25 cellular contexts compared by ENCODE assay signal in the genomic region with DNA sequence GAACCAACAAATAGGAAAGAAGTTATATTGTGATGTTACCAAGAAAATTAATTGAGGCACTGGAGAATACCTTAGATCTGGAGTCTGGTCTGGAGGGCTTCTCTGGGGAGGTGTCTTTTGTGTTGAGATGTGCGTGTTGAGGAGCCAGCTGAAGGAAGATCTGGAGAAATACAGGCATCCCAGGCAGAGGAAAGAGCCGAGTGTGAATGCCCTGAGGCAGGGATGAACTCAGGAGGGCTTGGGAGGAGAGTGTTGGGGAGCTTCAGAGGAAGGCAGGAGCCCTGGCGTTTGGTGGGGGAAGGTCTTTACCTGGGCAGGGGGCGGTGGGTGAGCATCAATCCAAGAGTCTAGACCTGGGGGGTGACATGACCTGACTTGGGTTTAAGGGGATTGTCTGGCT. TPM values are rescaled to one million over a fixed set of nuclear protein-coding genes. Genes with fewer than 3 reads are reported as not detected.
DNase-seq lines count a peak whose midpoint lies in the region; ATAC-seq, FAIRE-seq and TF ChIP-seq lines count a peak whose summit lies in the region.
"Had no signal": no experiment of that assay in that cellular context is flagged by ENCODE, and none has a peak within 500 bp of the region (broad histone marks: within the 10 kb centered on the region; RNA-seq: fewer than 3 reads in every experiment).

No MANE protein-coding gene starts in this region.

- intact Hi-C loops in K562 (cut with micrococcal nuclease) (no loop called here), prostate gland (cut with DNase I) (no loop called here)

- H3K4me1 ChIP-seq in K562 (replicated peaks in 1 of 2; ENCODE audit: control insufficient read depth in 2 of 2, insufficient read depth in 2 of 2, low read length in 2 of 2) (peaks cover 18 to 31% of the 10 kb centered on the region in 2 experiments; a peak in 4 of 5 replicates), iPS-20b (ENCODE audit: insufficient read depth, low read length) (peaks cover 19% of the 10 kb centered on the region; the same call in 1 of the 2 replicates), prostate gland (replicated peaks) (no peaks in the 10 kb centered on the region)
- H3K4me1 ChIP-seq: lower lobe of right lung had no signal

- H3K4me2 ChIP-seq in K562 (ENCODE audit: insufficient read depth, low read length), result peak overlapping the region; percentile 18; the same call in 1 of the 2 replicates
- H3K4me2 ChIP-seq: SK-N-SH had no signal

- no peaks in the 10 kb centered on the region for H3K9me1 ChIP-seq in K562 (ENCODE audit: control insufficient read depth, insufficient read depth, low read length)

- CTCF ChIA-PET in K562 (lab: Yijun Ruan, JAX; ENCODE audit: low intra/inter-chr PET ratio), result no interaction called here

- ATAC-seq in K562, result no peak
- ATAC-seq in GM18520 (IDR thresholded peaks at IDR 0.05; ENCODE audit: unreplicated experiment), result no peak
- no peak for ATAC-seq in GM21526 (IDR thresholded peaks at IDR 0.05; ENCODE audit: low FRiP score, unreplicated experiment)
- ATAC-seq: body of pancreas; effector memory CD8-positive, alpha-beta T cell; lower lobe of right lung; stimulated activated memory B cell treated with anti-CD40 and anti-IgM and Interleukin-4, amounts not matched to agents 10 μg/mL and 1 μg/mL and 100 μg/mL, for 72 hours; T-helper 17 cell had no signal

- no TSS peak for BruUV-seq in K562 (replicated peaks; lab: Mats Ljungman, UMichigan)

- in situ Hi-C loops in G401 (cut with HindIII; ENCODE audit: low sequenced_read_pairs) (no loop called here), K562 (cut with MboI) (no loop called here)

- H3K27me3 ChIP-seq in K562 (ENCODE audit: control insufficient read depth in 2 of 2, insufficient read depth in 2 of 2, low read length in 2 of 2) (no peaks in the 10 kb centered on the region), iPS-20b (ENCODE audit: insufficient read depth, low read length) (no peaks in the 10 kb centered on the region), prostate gland (replicated peaks; ENCODE audit: insufficient read depth) (no peaks in the 10 kb centered on the region)
- H3K27me3 ChIP-seq: body of pancreas, esophagus muscularis mucosa, MG63 had no signal

- no peak for TF ChIP-seq RAD21 in K562 (CRISPR knock-in tag; conservative IDR thresholded peaks at IDR 0.05 in 1 of 2, IDR thresholded peaks at IDR 0.05 in 1 of 2)

- H3K79me2 ChIP-seq in K562 (ENCODE audit: control insufficient read depth, insufficient read depth, low read length), result no peaks in the 10 kb centered on the region

- H3K9ac ChIP-seq in K562 (ENCODE audit: insufficient read depth in 1 of 2, low read depth in 2 of 2, low read length in 2 of 2), result peak overlapping the region in 1 of 2 experiments; percentile 91; a peak in 2 of 4 replicates
- peak overlapping the region; percentile 70; the same call in 1 of the 2 replicates for H3K9ac ChIP-seq in iPS-20b (ENCODE audit: low read depth, low read length)
- H3K9ac ChIP-seq: SK-N-SH had no signal

- H3K27ac ChIP-seq in K562 (ENCODE audit: extremely low read depth, low read depth, low read length), result no peak overlapping the region
- H3K27ac ChIP-seq in iPS-20b (ENCODE audit: low read length), result peak overlapping the region; percentile 36
- peak overlapping the region; percentile 31 to 61 for H3K27ac ChIP-seq in prostate gland
- H3K27ac ChIP-seq: body of pancreas, C4-2B, lower lobe of right lung had no signal

- TF ChIP-seq POLR2A in K562 (conservative IDR thresholded peaks at IDR 0.05), result no peak
- no peak for TF ChIP-seq POLR2A in prostate gland (IDR thresholded peaks at IDR 0.05)

- no peak for TF ChIP-seq EP300 in K562 (IDR thresholded peaks at IDR 0.05; ENCODE audit: low read length)

- POLR2A ChIA-PET in K562 (lab: Yijun Ruan, JAX), result interaction anchor here (0.5 to 1.3 kb wide), 3 partner anchors 9 to 45 kb away, joined by 3 to 5 read pairs (median 3); no protein-coding TSS in a partner anchor

- H3K9me3 ChIP-seq in K562 (replicated peaks; ENCODE audit: control insufficient read depth, insufficient read depth, low read depth, low read length) (no peaks in the 10 kb centered on the region), iPS-20b (ENCODE audit: insufficient read depth, low read depth, low read length) (no peaks in the 10 kb centered on the region), prostate gland (no peaks in the 10 kb centered on the region)
- H3K9me3 ChIP-seq: body of pancreas, esophagus muscularis mucosa, lower lobe of right lung, MG63, SK-N-SH had no signal

- 40% methylated on average over 4 of the region's 4 CpGs for WGBS in K562 (ENCODE audit: insufficient coverage, low coverage, missing lambda C conversion rate)
- 76% methylated on average over 4 of the region's 4 CpGs for WGBS in prostate gland

- H3K4me3 ChIP-seq in K562 (no peak overlapping the region), iPS-20b (ENCODE audit: low read length) (no peak overlapping the region), prostate gland (no peak overlapping the region)
- H3K4me3 ChIP-seq: body of pancreas, esophagus muscularis mucosa, lower lobe of right lung, MG63, skin epidermis had no signal

- H2AFZ ChIP-seq in K562 (ENCODE audit: low read depth, low read length), result no peak overlapping the region

- H3K36me3 ChIP-seq in K562 (ENCODE audit: control insufficient read depth, insufficient read depth, low read length), result no peaks in the 10 kb centered on the region
- no peaks in the 10 kb centered on the region for H3K36me3 ChIP-seq in iPS-20b (ENCODE audit: insufficient read depth, low read depth, low read length)
- no peaks in the 10 kb centered on the region for H3K36me3 ChIP-seq in prostate gland
- H3K36me3 ChIP-seq: lower lobe of right lung, MG63 had no signal

- no peak for TF ChIP-seq CTCF in K562 (IDR thresholded peaks at IDR 0.05 in 2 of 3, conservative IDR thresholded peaks at IDR 0.05 in 1 of 3; ENCODE audit: insufficient read depth in 2 of 3, low read depth in 1 of 3, low read length in 3 of 3)
- no peak for TF ChIP-seq CTCF in prostate gland (IDR thresholded peaks at IDR 0.05)

- FAIRE-seq in K562 (lab: Jason Lieb, UNC), result no peak
- FAIRE-seq: GM19239 had no signal

- DNase-seq in G401 (ENCODE audit: low spot score), result peak; percentile 15
- DNase-seq in K562 (ENCODE audit: extremely low read depth in 1 of 4, low spot score in 3 of 4), result no peak
- no peak for DNase-seq in prostate gland (ENCODE audit: low spot score)
- DNase-seq in HuH-7 (ENCODE audit: low spot score), result no peak
- no peak for DNase-seq in stimulated activated CD4-positive, alpha-beta T cell treated with anti-CD3 and anti-CD28 coated beads, Interleukin-4, amount 100 ng/mL, for 24 hours
- DNase-seq: ACHN; activated CD4-positive, alpha-beta T cell treated with anti-CD3 and anti-CD28 coated beads, Interleukin-2, amount 50 U/mL, for 1 hour; body of pancreas; effector memory CD8-positive, alpha-beta T cell; foreskin melanocyte; lower lobe of right lung; MG63; NCI-H2081; stimulated activated CD4-positive, alpha-beta T cell treated with anti-CD3 and anti-CD28 coated beads, Interleukin-2, amount 100 ng/mL, for 24 hours; T-helper 17 cell had no signal

- no peaks in the 10 kb centered on the region for H4K20me1 ChIP-seq in K562 (replicated peaks; ENCODE audit: control insufficient read depth, insufficient read depth, low read length)

RNA-seq across cellular contexts. Expression of a gene that starts 13.1 kb away (rescaled TPM):
- 48.0 and 67.0 TPM in 2 replicates for total RNA-seq in G401 (2014; rRNA removed; shearing (Covaris generic))
- total RNA-seq in K562 (2011; cell fraction: chromatin; rRNA removed; ENCODE audit: low replicate concordance), result 9.8 and 30.7 TPM in 2 replicates
- 20.4 and 25.8 TPM in 2 replicates for total RNA-seq in K562 (2011; cell fraction: nucleolus; rRNA removed)
- 17.7 and 21.5 TPM in 2 replicates for total RNA-seq in K562 (2011; cell fraction: nucleoplasm; rRNA removed)
- total RNA-seq in K562 (2014; rRNA removed) (3.6 and 6.9 TPM in 2 replicates), K562 (2014; rRNA removed; fragmentation: Illumina TruSeq; extraction: Trizol) (1.4 and 2.1 TPM in 2 replicates), K562 (2015; rRNA removed; fragmentation: Illumina TruSeq; extraction: Trizol) (3.2 and 3.3 TPM in 2 replicates), K562 (2021) (12.5 and 13.6 TPM in 2 replicates), prostate gland (10 to 100 TPM; 38.3 to 43.8 TPM)
- polyA plus RNA-seq in K562 (2011; rRNA removed) (10.6 and 16.2 TPM in 2 replicates), K562 (2014; fragmentation: Illumina TruSeq; extraction: Trizol) (5.5 and 10.0 TPM in 2 replicates), K562 (2014; fragmentation: Nextera tagmentation; extraction: Ambion mirVana) (1 to 10 TPM; 1.8 to 2.3 TPM), K562 (2014; rRNA removed) (13.7 and 15.9 TPM in 2 replicates)
- polyA plus RNA-seq in K562 (2011; cell fraction: cytosol; rRNA removed), result 20.6 and 62.9 TPM in 2 replicates
- polyA plus RNA-seq in K562 (2011; cell fraction: nucleus; rRNA removed), result 38.1 and 50.4 TPM in 2 replicates
- polyA plus RNA-seq in K562 (2012), result 11.2 and 11.6 TPM in 2 replicates
- polyA minus RNA-seq in K562 (2011; rRNA and poly(A)+ RNA removed), result 3.3 and 3.6 TPM in 2 replicates
- polyA minus RNA-seq in K562 (2011; cell fraction: cytosol; rRNA and poly(A)+ RNA removed), result 10.2 and 12.4 TPM in 2 replicates
- polyA minus RNA-seq in K562 (2011; cell fraction: nucleus; rRNA and poly(A)+ RNA removed), result 10.4 and 13.6 TPM in 2 replicates
- total RNA-seq: activated T-helper 1 cell treated with anti-CD3 and anti-CD28 coated beads, Interleukin-12 subunit alpha, Interleukin-12 subunit beta, Interleukin-2, Interleukin-4 antibody, amounts not matched to agents 30 ng/mL and 10 ng/mL and 1 ng/mL, durations not matched to agents 14 hours and 24 hours and 36 hours had no signal

RNA-seq across cellular contexts. Expression of a gene that starts 36.6 kb away (rescaled TPM):
- 35.1 and 38.2 TPM in 2 replicates for total RNA-seq in G401 (2014; rRNA removed; shearing (Covaris generic))
- total RNA-seq in K562 (2011; cell fraction: chromatin; rRNA removed; ENCODE audit: low replicate concordance), result 16.6 and 38.2 TPM in 2 replicates
- total RNA-seq in K562 (2011; cell fraction: nucleolus; rRNA removed), result 29.9 and 30.0 TPM in 2 replicates
- total RNA-seq in K562 (2011; cell fraction: nucleoplasm; rRNA removed), result 13.2 and 22.5 TPM in 2 replicates
- 9.5 and 14.7 TPM in 2 replicates for total RNA-seq in K562 (2014; rRNA removed)
- 4.1 and 4.9 TPM in 2 replicates for total RNA-seq in K562 (2014; rRNA removed; fragmentation: Illumina TruSeq; extraction: Trizol)
- total RNA-seq in K562 (2015; rRNA removed; fragmentation: Illumina TruSeq; extraction: Trizol), result 10.3 and 10.4 TPM in 2 replicates
- 20.1 and 20.9 TPM in 2 replicates for total RNA-seq in K562 (2021)
- 12.3 and 19.2 TPM in 2 replicates for polyA plus RNA-seq in K562 (2011; rRNA removed)
- polyA plus RNA-seq in K562 (2011; cell fraction: cytosol; rRNA removed), result 15.0 and 31.8 TPM in 2 replicates
- polyA plus RNA-seq in K562 (2011; cell fraction: nucleus; rRNA removed), result 20.2 and 31.0 TPM in 2 replicates
- polyA plus RNA-seq in K562 (2012), result 15.4 and 16.4 TPM in 2 replicates
- 11.5 and 15.2 TPM in 2 replicates for polyA plus RNA-seq in K562 (2014; fragmentation: Illumina TruSeq; extraction: Trizol)
- 1 to 10 TPM in 1 of 2 experiments, under 1 TPM in 1; 0.36 to 1.1 TPM for polyA plus RNA-seq in K562 (2014; fragmentation: Nextera tagmentation; extraction: Ambion mirVana)
- 15.7 and 17.0 TPM in 2 replicates for polyA plus RNA-seq in K562 (2014; rRNA removed)
- polyA minus RNA-seq in K562 (2011; rRNA and poly(A)+ RNA removed), result 13.1 and 18.2 TPM in 2 replicates
- 12.9 and 17.9 TPM in 2 replicates for polyA minus RNA-seq in K562 (2011; cell fraction: cytosol; rRNA and poly(A)+ RNA removed)
- polyA minus RNA-seq in K562 (2011; cell fraction: nucleus; rRNA and poly(A)+ RNA removed), result 11.8 and 18.1 TPM in 2 replicates
- total RNA-seq in prostate gland, result 10 to 100 TPM; 26.0 to 42.8 TPM

RNA-seq across cellular contexts. Expression of a gene that starts 43.5 kb away (rescaled TPM):
- total RNA-seq in G401 (2014; rRNA removed; shearing (Covaris generic)), result 6,349 and 7,167 TPM in 2 replicates
- 772 and 1,506 TPM in 2 replicates for total RNA-seq in K562 (2011; cell fraction: chromatin; rRNA removed; ENCODE audit: low replicate concordance)
- total RNA-seq in K562 (2011; cell fraction: nucleolus; rRNA removed), result 1,570 and 1,591 TPM in 2 replicates
- 1,390 and 1,690 TPM in 2 replicates for total RNA-seq in K562 (2011; cell fraction: nucleoplasm; rRNA removed)
- total RNA-seq in K562 (2014; rRNA removed) (2,245 and 2,417 TPM in 2 replicates), K562 (2014; rRNA removed; fragmentation: Illumina TruSeq; extraction: Trizol) (1,384 and 1,624 TPM in 2 replicates), K562 (2015; rRNA removed; fragmentation: Illumina TruSeq; extraction: Trizol) (1,989 and 2,037 TPM in 2 replicates), K562 (2021) (1,960 and 1,995 TPM in 2 replicates), prostate gland (1,000 to 10,000 TPM; 2,375 to 2,654 TPM)
- polyA plus RNA-seq in K562 (2011; rRNA removed) (3,220 and 3,989 TPM in 2 replicates), K562 (2014; fragmentation: Illumina TruSeq; extraction: Trizol) (2,565 and 2,747 TPM in 2 replicates), K562 (2014; fragmentation: Nextera tagmentation; extraction: Ambion mirVana) (1,000 to 10,000 TPM; 3,338 to 4,066 TPM), K562 (2014; rRNA removed) (2,749 and 3,057 TPM in 2 replicates)
- polyA plus RNA-seq in K562 (2011; cell fraction: cytosol; rRNA removed), result 4,199 and 5,450 TPM in 2 replicates
- 2,091 and 2,598 TPM in 2 replicates for polyA plus RNA-seq in K562 (2011; cell fraction: nucleus; rRNA removed)
- polyA plus RNA-seq in K562 (2012), result 3,035 and 4,256 TPM in 2 replicates
- 1,664 and 1,688 TPM in 2 replicates for polyA minus RNA-seq in K562 (2011; rRNA and poly(A)+ RNA removed)
- 1,079 and 1,282 TPM in 2 replicates for polyA minus RNA-seq in K562 (2011; cell fraction: cytosol; rRNA and poly(A)+ RNA removed)
- 554 and 1,072 TPM in 2 replicates for polyA minus RNA-seq in K562 (2011; cell fraction: nucleus; rRNA and poly(A)+ RNA removed)
